Comparison of ENCODE assay signal across 1 cellular context in the genomic region with DNA sequence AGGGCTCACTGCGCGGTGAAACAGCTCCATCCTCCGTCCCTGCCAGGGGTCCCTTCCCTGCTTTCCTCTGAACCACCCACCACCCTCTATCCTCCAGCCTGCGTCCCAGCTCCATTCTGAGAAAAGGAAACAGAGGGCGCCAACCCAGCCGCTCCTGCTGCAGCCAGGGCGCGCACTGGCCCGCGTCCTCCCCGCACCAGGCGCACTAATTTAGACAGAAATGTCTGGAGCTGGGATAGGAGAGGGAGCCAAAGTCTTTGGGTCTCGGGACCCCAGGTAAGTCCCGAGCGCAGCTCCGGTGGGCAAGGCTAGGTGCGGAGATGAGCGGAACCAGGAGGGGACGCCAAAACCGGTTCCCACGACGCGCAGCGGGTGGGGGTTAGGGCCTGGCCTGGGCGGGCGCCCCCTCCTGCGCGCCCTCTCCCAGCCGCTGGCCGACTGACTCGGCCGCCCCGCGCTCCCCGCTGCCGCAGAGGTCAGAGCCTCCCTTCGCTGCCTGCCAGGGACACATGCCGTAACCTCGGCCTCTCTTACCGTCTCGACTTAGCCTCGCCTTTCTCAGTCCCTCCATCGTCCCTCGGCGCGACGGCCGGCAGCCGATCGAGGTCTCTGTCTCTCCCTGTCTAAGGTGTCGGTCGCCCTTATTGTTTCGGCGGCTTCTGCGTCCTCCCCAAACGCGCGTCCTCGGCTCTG.
TF ChIP-seq lines count a peak whose summit lies in the region.

No MANE protein-coding gene starts in this region.

TF ChIP-seq in HepG2, 621 proteins besides CTCF, POLR2A, EP300 and RAD21 (continued from another document and continues in another):
- TF ChIP-seq PRDM15 (CRISPR knock-in tag; IDR thresholded peaks at IDR 0.05): no peak
- TF ChIP-seq KDM1A (CRISPR knock-in tag; IDR thresholded peaks at IDR 0.05): no peak
- TF ChIP-seq ZMAT3 (CRISPR knock-in tag; conservative IDR thresholded peaks at IDR 0.05): peak; percentile 83; the same call in 1 of the 2 replicates
- no peak for TF ChIP-seq SYNCRIP (IDR thresholded peaks at IDR 0.05; ENCODE audit: insufficient read depth, low read depth, low read length)
- no peak; the same call in 1 of the 2 replicates for TF ChIP-seq ZNF558 (CRISPR knock-in tag; IDR thresholded peaks at IDR 0.05; ENCODE audit: borderline replicate concordance)
- TF ChIP-seq PHF8 (CRISPR knock-in tag; IDR thresholded peaks at IDR 0.05): peak; percentile 64
- TF ChIP-seq, protein P1, sequence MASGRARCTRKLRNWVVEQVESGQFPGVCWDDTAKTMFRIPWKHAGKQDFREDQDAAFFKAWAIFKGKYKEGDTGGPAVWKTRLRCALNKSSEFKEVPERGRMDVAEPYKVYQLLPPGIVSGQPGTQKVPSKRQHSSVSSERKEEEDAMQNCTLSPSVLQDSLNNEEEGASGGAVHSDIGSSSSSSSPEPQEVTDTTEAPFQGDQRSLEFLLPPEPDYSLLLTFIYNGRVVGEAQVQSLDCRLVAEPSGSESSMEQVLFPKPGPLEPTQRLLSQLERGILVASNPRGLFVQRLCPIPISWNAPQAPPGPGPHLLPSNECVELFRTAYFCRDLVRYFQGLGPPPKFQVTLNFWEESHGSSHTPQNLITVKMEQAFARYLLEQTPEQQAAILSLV (CRISPR knock-in tag; IDR thresholded peaks at IDR 0.05; ENCODE audit: borderline replicate concordance): no peak
- no peak for TF ChIP-seq E2F2 (CRISPR knock-in tag; IDR thresholded peaks at IDR 0.05; ENCODE audit: borderline replicate concordance)
- TF ChIP-seq GZF1 (CRISPR knock-in tag; IDR thresholded peaks at IDR 0.05): no peak
- TF ChIP-seq, protein P2, sequence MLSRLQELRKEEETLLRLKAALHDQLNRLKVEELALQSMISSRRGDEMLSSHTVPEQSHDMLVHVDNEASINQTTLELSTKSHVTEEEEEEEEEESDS (CRISPR knock-in tag; IDR thresholded peaks at IDR 0.05; ENCODE audit: borderline replicate concordance): no peak
- no peak for TF ChIP-seq DNMT1 (CRISPR knock-in tag; IDR thresholded peaks at IDR 0.05)
- TF ChIP-seq, protein P3, sequence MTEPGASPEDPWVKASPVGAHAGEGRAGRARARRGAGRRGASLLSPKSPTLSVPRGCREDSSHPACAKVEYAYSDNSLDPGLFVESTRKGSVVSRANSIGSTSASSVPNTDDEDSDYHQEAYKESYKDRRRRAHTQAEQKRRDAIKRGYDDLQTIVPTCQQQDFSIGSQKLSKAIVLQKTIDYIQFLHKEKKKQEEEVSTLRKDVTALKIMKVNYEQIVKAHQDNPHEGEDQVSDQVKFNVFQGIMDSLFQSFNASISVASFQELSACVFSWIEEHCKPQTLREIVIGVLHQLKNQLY (CRISPR knock-in tag; IDR thresholded peaks at IDR 0.05): no peak
- no peak for TF ChIP-seq GLI4 (CRISPR knock-in tag; IDR thresholded peaks at IDR 0.05; ENCODE audit: borderline replicate concordance)
- TF ChIP-seq GATA4 (IDR thresholded peaks at IDR 0.05; ENCODE audit: borderline replicate concordance, low read depth): no peak
- TF ChIP-seq, protein P4, sequence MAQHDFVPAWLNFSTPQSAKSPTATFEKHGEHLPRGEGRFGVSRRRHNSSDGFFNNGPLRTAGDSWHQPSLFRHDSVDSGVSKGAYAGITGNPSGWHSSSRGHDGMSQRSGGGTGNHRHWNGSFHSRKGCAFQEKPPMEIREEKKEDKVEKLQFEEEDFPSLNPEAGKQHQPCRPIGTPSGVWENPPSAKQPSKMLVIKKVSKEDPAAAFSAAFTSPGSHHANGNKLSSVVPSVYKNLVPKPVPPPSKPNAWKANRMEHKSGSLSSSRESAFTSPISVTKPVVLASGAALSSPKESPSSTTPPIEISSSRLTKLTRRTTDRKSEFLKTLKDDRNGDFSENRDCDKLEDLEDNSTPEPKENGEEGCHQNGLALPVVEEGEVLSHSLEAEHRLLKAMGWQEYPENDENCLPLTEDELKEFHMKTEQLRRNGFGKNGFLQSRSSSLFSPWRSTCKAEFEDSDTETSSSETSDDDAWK (CRISPR knock-in tag; IDR thresholded peaks at IDR 0.05): no peak
- TF ChIP-seq, protein P5, sequence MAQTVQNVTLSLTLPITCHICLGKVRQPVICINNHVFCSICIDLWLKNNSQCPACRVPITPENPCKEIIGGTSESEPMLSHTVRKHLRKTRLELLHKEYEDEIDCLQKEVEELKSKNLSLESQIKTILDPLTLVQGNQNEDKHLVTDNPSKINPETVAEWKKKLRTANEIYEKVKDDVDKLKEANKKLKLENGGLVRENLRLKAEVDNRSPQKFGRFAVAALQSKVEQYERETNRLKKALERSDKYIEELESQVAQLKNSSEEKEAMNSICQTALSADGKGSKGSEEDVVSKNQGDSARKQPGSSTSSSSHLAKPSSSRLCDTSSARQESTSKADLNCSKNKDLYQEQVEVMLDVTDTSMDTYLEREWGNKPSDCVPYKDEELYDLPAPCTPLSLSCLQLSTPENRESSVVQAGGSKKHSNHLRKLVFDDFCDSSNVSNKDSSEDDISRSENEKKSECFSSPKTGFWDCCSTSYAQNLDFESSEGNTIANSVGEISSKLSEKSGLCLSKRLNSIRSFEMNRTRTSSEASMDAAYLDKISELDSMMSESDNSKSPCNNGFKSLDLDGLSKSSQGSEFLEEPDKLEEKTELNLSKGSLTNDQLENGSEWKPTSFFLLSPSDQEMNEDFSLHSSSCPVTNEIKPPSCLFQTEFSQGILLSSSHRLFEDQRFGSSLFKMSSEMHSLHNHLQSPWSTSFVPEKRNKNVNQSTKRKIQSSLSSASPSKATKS (CRISPR knock-in tag; IDR thresholded peaks at IDR 0.05): no peak
- TF ChIP-seq TMF1 (CRISPR knock-in tag; IDR thresholded peaks at IDR 0.05; ENCODE audit: low read depth): no peak
- no peak; the same call in 1 of the 2 replicates for TF ChIP-seq MEIS1 (CRISPR knock-in tag; IDR thresholded peaks at IDR 0.05; ENCODE audit: borderline replicate concordance)
- no peak for TF ChIP-seq ZNF660 (CRISPR knock-in tag; IDR thresholded peaks at IDR 0.05; ENCODE audit: borderline replicate concordance, low read depth)
- no peak for TF ChIP-seq KLF9 (CRISPR knock-in tag; IDR thresholded peaks at IDR 0.05; ENCODE audit: low read depth)
- TF ChIP-seq SIX4 (CRISPR knock-in tag; IDR thresholded peaks at IDR 0.05): no peak
- TF ChIP-seq ZNF138 (CRISPR knock-in tag; IDR thresholded peaks at IDR 0.05; ENCODE audit: low read depth): no peak
- no peak for TF ChIP-seq SAFB2 (CRISPR knock-in tag; IDR thresholded peaks at IDR 0.05; ENCODE audit: borderline replicate concordance, low read depth)
- peak; percentile 22; the same call in 1 of the 2 replicates for TF ChIP-seq BORCS8-MEF2B (CRISPR knock-in tag; IDR thresholded peaks at IDR 0.05)
- TF ChIP-seq ZNF644 (CRISPR knock-in tag; IDR thresholded peaks at IDR 0.05; ENCODE audit: low read depth): no peak
- TF ChIP-seq, protein P6, sequence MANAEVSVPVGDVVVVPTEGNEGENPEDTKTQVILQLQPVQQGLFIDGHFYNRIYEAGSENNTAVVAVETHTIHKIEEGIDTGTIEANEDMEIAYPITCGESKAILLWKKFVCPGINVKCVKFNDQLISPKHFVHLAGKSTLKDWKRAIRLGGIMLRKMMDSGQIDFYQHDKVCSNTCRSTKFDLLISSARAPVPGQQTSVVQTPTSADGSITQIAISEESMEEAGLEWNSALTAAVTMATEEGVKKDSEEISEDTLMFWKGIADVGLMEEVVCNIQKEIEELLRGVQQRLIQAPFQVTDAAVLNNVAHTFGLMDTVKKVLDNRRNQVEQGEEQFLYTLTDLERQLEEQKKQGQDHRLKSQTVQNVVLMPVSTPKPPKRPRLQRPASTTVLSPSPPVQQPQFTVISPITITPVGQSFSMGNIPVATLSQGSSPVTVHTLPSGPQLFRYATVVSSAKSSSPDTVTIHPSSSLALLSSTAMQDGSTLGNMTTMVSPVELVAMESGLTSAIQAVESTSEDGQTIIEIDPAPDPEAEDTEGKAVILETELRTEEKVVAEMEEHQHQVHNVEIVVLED (CRISPR knock-in tag; IDR thresholded peaks at IDR 0.05; ENCODE audit: borderline replicate concordance): no peak
- TF ChIP-seq HMGXB4 (CRISPR knock-in tag; IDR thresholded peaks at IDR 0.05; ENCODE audit: borderline replicate concordance in 1 of 2, low read depth in 1 of 2): peak; percentile 84 to 88; a peak in 3 of 4 replicates
- TF ChIP-seq ZNF296 (CRISPR knock-in tag; conservative IDR thresholded peaks at IDR 0.05): no peak
- no peak for TF ChIP-seq ZNF550 (CRISPR knock-in tag; IDR thresholded peaks at IDR 0.05; ENCODE audit: borderline replicate concordance)
- TF ChIP-seq SNRNP70 (IDR thresholded peaks at IDR 0.05; ENCODE audit: low read depth, low read length): no peak
- no peak for TF ChIP-seq CREBL2 (CRISPR knock-in tag; IDR thresholded peaks at IDR 0.05; ENCODE audit: borderline replicate concordance)
- no peak for TF ChIP-seq ZNF30 (CRISPR knock-in tag; IDR thresholded peaks at IDR 0.05)
- no peak for TF ChIP-seq ZNF878 (CRISPR knock-in tag; IDR thresholded peaks at IDR 0.05)
- TF ChIP-seq ISL2 (CRISPR knock-in tag; IDR thresholded peaks at IDR 0.05): peak; percentile 35; the same call in 1 of the 2 replicates
- peak; percentile 54; the same call in 1 of the 2 replicates for TF ChIP-seq ZNF598 (CRISPR knock-in tag; IDR thresholded peaks at IDR 0.05; ENCODE audit: borderline replicate concordance)
- TF ChIP-seq ZKSCAN8 (CRISPR knock-in tag; IDR thresholded peaks at IDR 0.05; ENCODE audit: borderline replicate concordance): no peak
